ENCODE assay signal across 20 cellular contexts in the genomic region with DNA sequence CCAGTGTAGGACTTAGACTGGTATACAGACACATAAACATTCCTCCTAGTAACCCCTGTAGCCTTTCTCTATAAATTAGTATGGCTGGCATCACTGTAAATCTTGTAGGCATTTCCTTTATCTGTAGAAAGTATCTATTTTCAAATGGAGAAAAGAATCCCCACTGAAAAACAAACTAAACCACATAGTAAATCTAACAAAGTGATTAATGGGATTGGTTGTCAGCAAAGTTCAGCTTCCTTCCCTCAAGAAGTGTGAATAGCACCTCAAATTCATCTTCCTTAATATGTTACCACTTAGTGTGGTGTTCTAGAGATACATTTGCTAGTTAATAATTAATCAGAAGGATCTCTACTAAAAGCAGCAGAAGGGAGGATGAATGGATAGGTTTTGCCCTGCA.
"Had no signal": no experiment of that assay in that cellular context is flagged by ENCODE, and none has a peak within 500 bp of the region (broad histone marks: within the 10 kb centered on the region; RNA-seq: fewer than 3 reads in every experiment).

No MANE protein-coding gene starts in this region.

- H3K27ac ChIP-seq: foreskin keratinocyte, hepatocyte, left ventricle myocardium inferior, lower lobe of right lung, psoas muscle, sigmoid colon, skin epidermis, testis, tibial nerve, upper lobe of right lung, vagina had no signal

- H3K4me1 ChIP-seq: foreskin keratinocyte, left ventricle myocardium inferior, lower lobe of right lung, psoas muscle, testis, upper lobe of right lung had no signal

- H2AFZ ChIP-seq: hepatocyte had no signal

- H3K4me3 ChIP-seq: hepatocyte, left ventricle myocardium inferior, lower lobe of right lung, psoas muscle, sigmoid colon, skin epidermis, testis, tibial nerve, upper lobe of right lung, vagina had no signal

- ATAC-seq: effector memory CD8-positive, alpha-beta T cell; foreskin keratinocyte; lower lobe of right lung; psoas muscle; stimulated activated naive B cell treated with anti-CD40 and anti-IgM and Interleukin-4, amounts not matched to agents 10 μg/mL and 1 μg/mL and 100 μg/mL, for 72 hours; stimulated activated naive CD8-positive, alpha-beta T cell treated with anti-CD3 and anti-CD28 coated beads, Interleukin-15, amount 100 ng/mL, for 72 hours; upper lobe of right lung had no signal

- DNase-seq: effector memory CD8-positive, alpha-beta T cell; foreskin keratinocyte; head of caudate nucleus; kidney; left ventricle myocardium inferior; lower lobe of right lung; midbrain; occipital lobe; psoas muscle; sigmoid colon; stimulated activated CD4-positive, alpha-beta T cell treated with anti-CD3 and anti-CD28 coated beads, Interleukin-2, amount 100 ng/mL, for 24 hours; stimulated activated CD4-positive, alpha-beta T cell treated with anti-CD3 and anti-CD28 coated beads, Interleukin-4, amount 100 ng/mL, for 4 hours; stimulated activated naive B cell treated with anti-CD40 and anti-IgM and Interleukin-4, amounts not matched to agents 10 μg/mL and 1 μg/mL and 100 μg/mL, for 72 hours; stimulated activated naive CD8-positive, alpha-beta T cell treated with anti-CD3 and anti-CD28 coated beads, Interleukin-15, amount 100 ng/mL, for 72 hours; testis; upper lobe of right lung had no signal

- H3K9me3 ChIP-seq: left ventricle myocardium inferior, lower lobe of right lung, psoas muscle, sigmoid colon, testis, tibial nerve, upper lobe of right lung, vagina had no signal

- H3K27me3 ChIP-seq: foreskin keratinocyte, hepatocyte, sigmoid colon, testis, tibial nerve, upper lobe of right lung, vagina had no signal

- H3K4me2 ChIP-seq: hepatocyte had no signal

- H3K79me2 ChIP-seq: hepatocyte had no signal

- H3K36me3 ChIP-seq: left ventricle myocardium inferior, lower lobe of right lung, sigmoid colon, tibial nerve, upper lobe of right lung, vagina had no signal
